Comparison of ENCODE assay signal across 24 cellular contexts in the genomic region with DNA sequence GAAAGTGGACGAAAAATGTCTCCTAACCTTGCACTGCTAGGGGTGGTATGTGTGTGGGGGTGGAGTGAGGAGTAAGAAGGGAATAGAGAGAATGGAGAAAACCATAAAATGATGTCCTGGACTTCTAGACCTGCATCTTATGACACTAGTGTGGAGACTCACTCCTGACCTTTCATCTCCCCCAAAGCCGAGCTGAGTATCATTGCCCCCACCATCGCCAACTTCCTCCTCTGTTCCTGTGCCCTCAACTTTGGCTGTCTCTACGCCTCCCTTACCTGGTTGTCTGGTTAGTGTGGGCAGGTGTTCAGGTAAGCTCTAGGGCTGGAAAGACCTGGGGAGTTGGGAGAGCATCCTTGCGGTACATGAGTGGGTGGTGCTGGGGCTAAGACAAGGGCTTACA. TPM values are rescaled to one million over a fixed set of nuclear protein-coding genes. Genes with fewer than 3 reads are reported as not detected.
A peak's percentile ranks its signal among the peaks of the same experiment; 100 is the strongest.
DNase-seq lines count a peak whose midpoint lies in the region; ATAC-seq and TF ChIP-seq lines count a peak whose summit lies in the region.
"Had no signal": no experiment of that assay in that cellular context is flagged by ENCODE, and none has a peak within 500 bp of the region (broad histone marks: within the 10 kb centered on the region; RNA-seq: fewer than 3 reads in every experiment).

No MANE protein-coding gene starts in this region.

- no peaks in the 10 kb centered on the region for H3K4me1 ChIP-seq in endodermal cell (ENCODE audit: control insufficient read depth, insufficient read depth, low read length)

- peak overlapping the region; percentile 68 for H3K27ac Mint-ChIP-seq in activated naive CD4-positive, alpha-beta T cell treated with anti-CD3 and anti-CD28 coated beads for 36 hours
- H3K27ac Mint-ChIP-seq in activated B cell treated with CpG ODN at 0.5 μM for 24 hours (peak overlapping the region; percentile 70), naive B cell (peak overlapping the region in 5 of 6 donors; percentile 19 to 92 (median 76)), endodermal cell (no peak overlapping the region)
- H3K27ac Mint-ChIP-seq: activated CD4-positive, alpha-beta memory T cell treated with anti-CD3 and anti-CD28 coated beads, Interleukin-2, amount 10 ng/mL, durations not matched to agents 7 days and 5 days had no signal

- POLR2A ChIA-PET in activated B cell treated with CpG ODN at 0.5 μM for 24 hours (lab: Charles Lee), result interaction anchor here (1.6 kb wide), 1 partner anchor 15 kb away, joined by 8 read pairs; a partner anchor contains a TSS

- H3K4me3 ChIP-seq in endodermal cell (ENCODE audit: low read length), result no peak overlapping the region
- H3K4me3 ChIP-seq: SK-N-MC, upper lobe of left lung had no signal

- no peak for TF ChIP-seq CTCF in activated B cell treated with CpG ODN at 0.5 μM for 24 hours (IDR thresholded peaks at IDR 0.05)
- no peak for TF ChIP-seq CTCF in endodermal cell (conservative IDR thresholded peaks at IDR 0.05)

- DNase-seq in activated naive CD4-positive, alpha-beta T cell treated with anti-CD3 and anti-CD28 coated beads for 36 hours, result no peak
- DNase-seq in activated naive CD4-positive, alpha-beta T cell treated with Interleukin-2 at 50 U/mL for 16 hours, result no peak
- DNase-seq in activated B cell treated with CpG ODN at 0.5 μM for 24 hours, result no peak
- DNase-seq in naive B cell, result no peak
- no peak for DNase-seq in AG20443 (ENCODE audit: low spot score)
- no peak for DNase-seq in endodermal cell
- DNase-seq in NCI-H526 (lab: John Stamatoyannopoulos, UW), result no peak
- DNase-seq in NCI-H1092 treated with DMSO at 0.1 percent for 48 hours (lab: John Stamatoyannopoulos, UW), result no peak
- DNase-seq: activated CD4-positive, alpha-beta memory T cell treated with anti-CD3 and anti-CD28 coated beads, Interleukin-2, amount 10 ng/mL, durations not matched to agents 7 days and 5 days; HCEC 1CT; kidney glomerular epithelial cell; MM.1S; NCI-H1436; NCI-H2171 treated with DMSO at 0.1 percent for 48 hours; stimulated activated CD4-positive, alpha-beta T cell treated with anti-CD3 and anti-CD28 coated beads, Interleukin-4, amount 100 ng/mL, for 1 hour; upper lobe of left lung had no signal

- CTCF ChIA-PET in activated naive CD4-positive, alpha-beta T cell treated with anti-CD3 and anti-CD28 coated beads for 36 hours (lab: Charles Lee), result interaction anchor here (1.2 to 2.7 kb wide), 2 partner anchors 26 to 166 kb away, joined by 3 to 15 read pairs; a partner anchor contains a TSS
- CTCF ChIA-PET in activated B cell treated with CpG ODN at 0.5 μM for 24 hours (lab: Charles Lee), result no interaction called here

- H3K36me3 Mint-ChIP-seq in activated naive CD4-positive, alpha-beta T cell treated with anti-CD3 and anti-CD28 coated beads for 36 hours (ENCODE audit: low read depth), result peaks cover 9% of the 10 kb centered on the region
- H3K36me3 Mint-ChIP-seq in activated B cell treated with CpG ODN at 0.5 μM for 24 hours (ENCODE audit: low read depth) (no peaks in the 10 kb centered on the region), naive B cell (peaks cover 5 to 22% of the 10 kb centered on the region in 2 donors), endodermal cell (ENCODE audit: low read depth) (peaks cover 6% of the 10 kb centered on the region)

- ATAC-seq in activated B cell treated with CpG ODN at 0.5 μM for 24 hours (ENCODE audit: low read depth), result peak; percentile 9
- ATAC-seq in naive B cell (ENCODE audit: low read depth in 2 of 2), result peak in 1 of 2 donors; percentile 17

- no peak overlapping the region for H3K9ac ChIP-seq in endodermal cell (ENCODE audit: extremely low read depth, low read length, poor library complexity, severe bottlenecking)

- no peak overlapping the region for H3K27ac ChIP-seq in endodermal cell (ENCODE audit: low read depth, low read length)
- H3K27ac ChIP-seq: brain microvascular endothelial cell, RWPE1, SK-N-MC, upper lobe of left lung, VCaP had no signal

- no peaks in the 10 kb centered on the region for H3K27me3 Mint-ChIP-seq in activated naive CD4-positive, alpha-beta T cell treated with anti-CD3 and anti-CD28 coated beads for 36 hours (ENCODE audit: low read depth)
- H3K27me3 Mint-ChIP-seq in activated B cell treated with CpG ODN at 0.5 μM for 24 hours (no peaks in the 10 kb centered on the region), naive B cell (no peaks in the 10 kb centered on the region), endodermal cell (ENCODE audit: insufficient read depth) (peaks cover 10% of the 10 kb centered on the region)

- intact Hi-C loops in activated naive CD4-positive, alpha-beta T cell treated with anti-CD3 and anti-CD28 coated beads for 36 hours (cut with micrococcal nuclease), result no loop called here
- intact Hi-C loops in activated B cell treated with CpG ODN at 0.5 μM for 24 hours (cut with micrococcal nuclease), result loop anchor here (2.0 kb wide), 1 partner anchor 28 kb away; a partner anchor contains a TSS

- no peaks in the 10 kb centered on the region for H3K9me3 Mint-ChIP-seq in activated naive CD4-positive, alpha-beta T cell treated with anti-CD3 and anti-CD28 coated beads for 36 hours
- no peaks in the 10 kb centered on the region for H3K9me3 Mint-ChIP-seq in activated B cell treated with CpG ODN at 0.5 μM for 24 hours
- H3K9me3 Mint-ChIP-seq in naive B cell, result peaks cover 0 to 6% (median 0%) of the 10 kb centered on the region in 7 donors
- peaks cover 6% of the 10 kb centered on the region for H3K9me3 Mint-ChIP-seq in endodermal cell
- H3K9me3 Mint-ChIP-seq: activated CD4-positive, alpha-beta memory T cell treated with anti-CD3 and anti-CD28 coated beads, Interleukin-2, amount 10 ng/mL, durations not matched to agents 7 days and 5 days; activated T-helper 1 cell treated with anti-CD3 and anti-CD28 coated beads, Interleukin-12 subunit alpha, Interleukin-12 subunit beta, Interleukin-2, Interleukin-4 antibody, amounts not matched to agents 30 ng/mL and 10 ng/mL and 1 ng/mL, durations not matched to agents 14 hours and 24 hours and 36 hours; T-helper 2 cell treated with Interferon-gamma antibody and Interleukin-4, amounts not matched to agents 5 μg/mL and 100 μg/mL, for 36 hours had no signal

- no peaks in the 10 kb centered on the region for H3K9me3 ChIP-seq in endodermal cell (ENCODE audit: control insufficient read depth, low read length)
- H3K9me3 ChIP-seq: upper lobe of left lung had no signal

- H3K27me3 ChIP-seq in endodermal cell (ENCODE audit: control insufficient read depth, insufficient read depth, low read length, poor library complexity, severe bottlenecking), result no peaks in the 10 kb centered on the region
- H3K27me3 ChIP-seq: brain microvascular endothelial cell, upper lobe of left lung had no signal

- H3K4me3 Mint-ChIP-seq in activated naive CD4-positive, alpha-beta T cell treated with anti-CD3 and anti-CD28 coated beads for 36 hours, result peak overlapping the region; percentile 32
- H3K4me3 Mint-ChIP-seq in activated B cell treated with CpG ODN at 0.5 μM for 24 hours (peak overlapping the region; percentile 28), naive B cell (peak overlapping the region in 6 of 8 donors; percentile 51 to 87 (median 65)), endodermal cell (no peak overlapping the region)
- H3K4me3 Mint-ChIP-seq: activated CD4-positive, alpha-beta memory T cell treated with anti-CD3 and anti-CD28 coated beads, Interleukin-2, amount 10 ng/mL, durations not matched to agents 7 days and 5 days; activated T-helper 1 cell treated with anti-CD3 and anti-CD28 coated beads, Interleukin-12 subunit alpha, Interleukin-12 subunit beta, Interleukin-2, Interleukin-4 antibody, amounts not matched to agents 30 ng/mL and 10 ng/mL and 1 ng/mL, durations not matched to agents 14 hours and 24 hours and 36 hours had no signal

- WGBS in endodermal cell (ENCODE audit: insufficient coverage in 1 of 2, insufficient read length in 1 of 2), 2 experiments, result 75 to 93% methylated on average over 1 to 5 of the region's 5 CpGs

- peaks cover 12% of the 10 kb centered on the region for H3K36me3 ChIP-seq in endodermal cell (ENCODE audit: control insufficient read depth, insufficient read depth, low read length)

- H3K4me1 Mint-ChIP-seq in activated naive CD4-positive, alpha-beta T cell treated with anti-CD3 and anti-CD28 coated beads for 36 hours (ENCODE audit: low read depth), result peaks cover 19% of the 10 kb centered on the region
- H3K4me1 Mint-ChIP-seq in activated B cell treated with CpG ODN at 0.5 μM for 24 hours (peaks cover 53% of the 10 kb centered on the region), naive B cell (peaks cover 63 to 67% (median 63%) of the 10 kb centered on the region in 3 donors), endodermal cell (peaks cover 4% of the 10 kb centered on the region)

RNA-seq across cellular contexts. Expression of a gene that starts 4.5 kb away (rescaled TPM):
- under 1 TPM; 0.07 to 0.10 TPM for total RNA-seq in activated naive CD4-positive, alpha-beta T cell treated with anti-CD3 and anti-CD28 coated beads for 36 hours
- total RNA-seq in activated B cell treated with CpG ODN at 0.5 μM for 24 hours, result 0.42 and 0.53 TPM in 2 replicates
- polyA plus RNA-seq in naive B cell (ENCODE audit: low read depth in 6 of 6), result under 1 TPM in 5 of 6 donors, not detected in 1; 0.13 to 0.51 (median 0.40) TPM
- total RNA-seq in endodermal cell, result under 1 TPM in 1 of 2 donors, not detected in 1; 0.09 TPM
- not detected for polyA plus RNA-seq in endodermal cell (2013, experiment 1 of 2)
- not detected for polyA plus RNA-seq in endodermal cell (2013, experiment 2 of 2)
- total RNA-seq: G401 had no signal
- polyA plus RNA-seq: CD14-positive monocyte had no signal

RNA-seq across cellular contexts. Expression of a gene that starts 14.1 kb away (rescaled TPM):
- total RNA-seq in activated naive CD4-positive, alpha-beta T cell treated with anti-CD3 and anti-CD28 coated beads for 36 hours, result 10 to 100 TPM; 35.7 to 36.8 TPM
- total RNA-seq in activated B cell treated with CpG ODN at 0.5 μM for 24 hours, result 98.3 and 112 TPM in 2 replicates
- polyA plus RNA-seq in naive B cell (ENCODE audit: low read depth in 6 of 6), result 10 to 100 TPM; 57.5 to 87.9 (median 67.4) TPM
- total RNA-seq in endodermal cell, result 10 to 100 TPM; 44.3 to 50.7 TPM
- polyA plus RNA-seq in endodermal cell (2013, experiment 1 of 2), result 36.2 TPM
- polyA plus RNA-seq in endodermal cell (2013, experiment 2 of 2), result 33.5 TPM

RNA-seq across cellular contexts. Expression of a gene that starts 14.6 kb away (rescaled TPM):
- 100 to 1,000 TPM; 187 to 190 TPM for total RNA-seq in activated naive CD4-positive, alpha-beta T cell treated with anti-CD3 and anti-CD28 coated beads for 36 hours
- total RNA-seq in activated B cell treated with CpG ODN at 0.5 μM for 24 hours (215 and 231 TPM in 2 replicates), endodermal cell (100 to 1,000 TPM; 228 to 249 TPM)
- polyA plus RNA-seq in naive B cell (ENCODE audit: low read depth in 6 of 6), result 100 to 1,000 TPM; 129 to 187 (median 180) TPM
- polyA plus RNA-seq in endodermal cell (2013, experiment 1 of 2), result 308 TPM
- polyA plus RNA-seq in endodermal cell (2013, experiment 2 of 2), result 267 TPM

RNA-seq across cellular contexts. Expression of a gene that starts 20.8 kb away (rescaled TPM):
- 10 to 100 TPM; 31.6 to 32.3 TPM for total RNA-seq in activated naive CD4-positive, alpha-beta T cell treated with anti-CD3 and anti-CD28 coated beads for 36 hours
- total RNA-seq in activated B cell treated with CpG ODN at 0.5 μM for 24 hours (84.8 and 87.3 TPM in 2 replicates), endodermal cell (10 to 100 TPM; 32.1 to 38.1 TPM)
- 10 to 100 TPM; 40.1 to 67.6 (median 50.4) TPM for polyA plus RNA-seq in naive B cell (ENCODE audit: low read depth in 6 of 6)
- polyA plus RNA-seq in endodermal cell (2013, experiment 1 of 2), result 39.0 TPM
- polyA plus RNA-seq in endodermal cell (2013, experiment 2 of 2), result 45.4 TPM

RNA-seq across cellular contexts. Expression of a gene that starts 27.2 kb away (rescaled TPM):
- 10 to 100 TPM; 34.3 to 37.0 TPM for total RNA-seq in activated naive CD4-positive, alpha-beta T cell treated with anti-CD3 and anti-CD28 coated beads for 36 hours
- total RNA-seq in activated B cell treated with CpG ODN at 0.5 μM for 24 hours, result 99.0 and 120 TPM in 2 replicates
- 10 to 100 TPM in 1 of 6 donors, 1 to 10 TPM in 4, under 1 TPM in 1; 0.15 to 17.2 (median 7.7) TPM for polyA plus RNA-seq in naive B cell (ENCODE audit: low read depth in 6 of 6)
- 10 to 100 TPM; 33.8 to 34.0 TPM for total RNA-seq in endodermal cell
- 8.8 TPM for polyA plus RNA-seq in endodermal cell (2013, experiment 1 of 2)
- polyA plus RNA-seq in endodermal cell (2013, experiment 2 of 2), result 9.9 TPM
